27 cellular contexts compared by ENCODE assay signal in genomic region chr2:36487947-36488346, GRCh38.
DNase-seq lines count a peak whose midpoint lies in the region; ATAC-seq and TF ChIP-seq lines count a peak whose summit lies in the region.
"Had no signal": no experiment of that assay in that cellular context is flagged by ENCODE, and none has a peak within 500 bp of the region (broad histone marks: within the 10 kb centered on the region; RNA-seq: fewer than 3 reads in every experiment).

No MANE protein-coding gene starts in this region.

- no peaks in the 10 kb centered on the region for H3K27me3 ChIP-seq in AG04450 (ENCODE audit: control insufficient read depth, insufficient read depth, low read length)
- no peaks in the 10 kb centered on the region for H3K27me3 ChIP-seq in psoas muscle (ENCODE audit: insufficient read depth in 3 of 3, low read length in 2 of 3)
- H3K27me3 ChIP-seq: dorsolateral prefrontal cortex, foreskin keratinocyte, pancreas, uterus had no signal

- H3K27ac ChIP-seq in AG04450 (ENCODE audit: low read depth, low read length) (peak overlapping the region; percentile 42), psoas muscle (peak overlapping the region; percentile 20)
- H3K27ac ChIP-seq: foreskin keratinocyte, WERI-Rb-1 had no signal

- intact Hi-C loops in psoas muscle (cut with DNase I): no loop called here

- H3K27ac Mint-ChIP-seq in endothelial cell (ENCODE audit: unreplicated experiment): no peak overlapping the region
- H3K27ac Mint-ChIP-seq: activated CD4-positive, alpha-beta T cell treated with anti-CD3 and anti-CD28 coated beads, Interleukin-2, amount 10 ng/mL, durations not matched to agents 7 days and 5 days; activated naive CD4-positive, alpha-beta T cell treated with anti-CD3 and anti-CD28 coated beads for 36 hours; H9; IgD-negative memory B cell had no signal

- peaks cover 24% of the 10 kb centered on the region for H3K4me1 Mint-ChIP-seq in endothelial cell (ENCODE audit: unreplicated experiment)
- H3K4me1 Mint-ChIP-seq: activated CD4-positive, alpha-beta T cell treated with anti-CD3 and anti-CD28 coated beads, Interleukin-2, amount 10 ng/mL, durations not matched to agents 7 days and 5 days; IgD-negative memory B cell had no signal

- peaks cover 34% of the 10 kb centered on the region for H3K36me3 Mint-ChIP-seq in endothelial cell (ENCODE audit: low read depth, unreplicated experiment)

- H3K4me3 Mint-ChIP-seq in endothelial cell (ENCODE audit: unreplicated experiment): no peak overlapping the region
- H3K4me3 Mint-ChIP-seq: activated CD4-positive, alpha-beta T cell treated with anti-CD3 and anti-CD28 coated beads, Interleukin-2, amount 10 ng/mL, durations not matched to agents 7 days and 5 days; activated naive CD4-positive, alpha-beta T cell treated with anti-CD3 and anti-CD28 coated beads for 36 hours; H9; IgD-negative memory B cell; nephron had no signal

- H3K4me3 ChIP-seq in AG04450 (ENCODE audit: low read depth, low read length) (no peak overlapping the region), fibroblast of pulmonary artery (replicated peaks; ENCODE audit: low read depth, low read length) (no peak overlapping the region), psoas muscle (no peak overlapping the region)
- H3K4me3 ChIP-seq: dorsolateral prefrontal cortex, pancreas, uterus had no signal

- DNase-seq in AG04450 (ENCODE audit: low read depth, low spot score): no peak
- DNase-seq in fibroblast of pulmonary artery (ENCODE audit: low read depth): peak; percentile 15
- no peak for DNase-seq in psoas muscle
- DNase-seq in endothelial cell (ENCODE audit: low spot score): no peak
- no peak for DNase-seq in G401 (ENCODE audit: low spot score)
- DNase-seq: activated CD4-positive, alpha-beta T cell treated with anti-CD3 and anti-CD28 coated beads, Interleukin-2, amount 10 ng/mL, durations not matched to agents 7 days and 5 days; activated naive CD4-positive, alpha-beta T cell treated with anti-CD3 and anti-CD28 coated beads for 36 hours; activated T-cell treated with anti-CD3 and anti-CD28 coated beads, Interleukin-2, amount 50 U/mL, for 48 hours; anterior cingulate cortex; caudate nucleus; DND-41; dorsolateral prefrontal cortex; foreskin keratinocyte; H9; NCI-H1105; NCI-H2029 treated with DMSO at 0.1 percent for 48 hours; NCI-H82; pancreas; T-helper 9 cell; uterus; WERI-Rb-1 had no signal

- peaks cover 79% of the 10 kb centered on the region for H3K4me1 ChIP-seq in psoas muscle

- H3K36me3 ChIP-seq in psoas muscle (ENCODE audit: insufficient read depth in 1 of 2, low read depth in 1 of 2): peaks cover 0 to 17% of the 10 kb centered on the region in 2 donors
- H3K36me3 ChIP-seq: pancreas, uterus, WERI-Rb-1 had no signal

- 82 to 93% (median 85%) methylated on average over 4 of the region's 4 CpGs for WGBS in psoas muscle, 3 donors

- peaks cover 13% of the 10 kb centered on the region for H3K27me3 Mint-ChIP-seq in endothelial cell (ENCODE audit: unreplicated experiment)
- H3K27me3 Mint-ChIP-seq: activated CD4-positive, alpha-beta T cell treated with anti-CD3 and anti-CD28 coated beads, Interleukin-2, amount 10 ng/mL, durations not matched to agents 7 days and 5 days; IgD-negative memory B cell had no signal

- H3K9me3 ChIP-seq in AG04450 (ENCODE audit: control insufficient read depth, insufficient read depth, low read length) (no peaks in the 10 kb centered on the region), psoas muscle (no peaks in the 10 kb centered on the region)
- H3K9me3 ChIP-seq: pancreas, uterus had no signal

- POLR2A ChIA-PET in AG04450 (lab: Yijun Ruan, JAX): interaction anchor here (1.6 kb wide), 1 partner anchor 49 kb away, joined by 5 read pairs; no protein-coding TSS in a partner anchor

- no peaks in the 10 kb centered on the region for H3K9me3 Mint-ChIP-seq in endothelial cell (ENCODE audit: unreplicated experiment)
- H3K9me3 Mint-ChIP-seq: activated CD4-positive, alpha-beta T cell treated with anti-CD3 and anti-CD28 coated beads, Interleukin-2, amount 10 ng/mL, durations not matched to agents 7 days and 5 days; activated naive CD4-positive, alpha-beta T cell treated with anti-CD3 and anti-CD28 coated beads for 36 hours; H9; IgD-negative memory B cell; nephron had no signal

- CTCF ChIA-PET in AG04450 (lab: Charles Lee): interaction anchor here (0.6 to 1.2 kb wide), 2 partner anchors 113 to 135 kb away, joined by 3 to 5 read pairs; no protein-coding TSS in a partner anchor

- in situ Hi-C loops in G401 (cut with HindIII; ENCODE audit: low sequenced_read_pairs): no loop called here

- ATAC-seq in SK-N-SH treated with all-trans-retinoic acid at 6 μM for 48 hours (no peak), psoas muscle (no peak), GM21723 (IDR thresholded peaks at IDR 0.05; ENCODE audit: unreplicated experiment) (no peak), HG02852 (IDR thresholded peaks at IDR 0.05; ENCODE audit: unreplicated experiment) (no peak)
- ATAC-seq: foreskin keratinocyte, pancreas, sciatic nerve had no signal

- TF ChIP-seq CTCF in AG04450 (IDR thresholded peaks at IDR 0.05; ENCODE audit: low read depth, low read length) (no peak), fibroblast of pulmonary artery (IDR thresholded peaks at IDR 0.05; ENCODE audit: low read length, missing control alignments) (no peak), psoas muscle (IDR thresholded peaks at IDR 0.05) (no peak), endothelial cell (IDR thresholded peaks at IDR 0.05; ENCODE audit: unreplicated experiment) (no peak)

TF ChIP-seq in SK-N-SH treated with all-trans-retinoic acid at 6 μM for 48 hours, 23 proteins besides CTCF, POLR2A, EP300 and RAD21:
- TF ChIP-seq POU6F1 (CRISPR knock-in tag; IDR thresholded peaks at IDR 0.05; ENCODE audit: borderline replicate concordance, low read depth): no peak
- TF ChIP-seq ZFP3 (CRISPR knock-in tag; IDR thresholded peaks at IDR 0.05): no peak
- no peak for TF ChIP-seq ZNF70 (CRISPR knock-in tag; IDR thresholded peaks at IDR 0.05)
- TF ChIP-seq ARNTL (CRISPR knock-in tag; IDR thresholded peaks at IDR 0.05; ENCODE audit: borderline replicate concordance, low read depth): no peak
- no peak for TF ChIP-seq OSR1 (CRISPR knock-in tag; IDR thresholded peaks at IDR 0.05)
- no peak for TF ChIP-seq TCF4 (CRISPR knock-in tag; IDR thresholded peaks at IDR 0.05; ENCODE audit: borderline replicate concordance)
- TF ChIP-seq TOX (CRISPR knock-in tag; IDR thresholded peaks at IDR 0.05; ENCODE audit: borderline replicate concordance): no peak
- TF ChIP-seq ISL1 (CRISPR knock-in tag; IDR thresholded peaks at IDR 0.05): peak; percentile 39
- TF ChIP-seq PPARA (CRISPR knock-in tag; IDR thresholded peaks at IDR 0.05; ENCODE audit: borderline replicate concordance): no peak
- no peak for TF ChIP-seq RARB (CRISPR knock-in tag; IDR thresholded peaks at IDR 0.05)
- no peak for TF ChIP-seq ZC3H10 (CRISPR knock-in tag; IDR thresholded peaks at IDR 0.05)
- TF ChIP-seq ZNF565 (CRISPR knock-in tag; conservative IDR thresholded peaks at IDR 0.05; ENCODE audit: low read depth): no peak
- peak; percentile 81 for TF ChIP-seq CSDC2 (CRISPR knock-in tag; IDR thresholded peaks at IDR 0.05)
- no peak for TF ChIP-seq CSRNP3 (CRISPR knock-in tag; IDR thresholded peaks at IDR 0.05)
- no peak for TF ChIP-seq ZNF8 (CRISPR knock-in tag; IDR thresholded peaks at IDR 0.05)
- no peak for TF ChIP-seq ESRRG (CRISPR knock-in tag; IDR thresholded peaks at IDR 0.05)
- no peak for TF ChIP-seq CREB5 (CRISPR knock-in tag; IDR thresholded peaks at IDR 0.05; ENCODE audit: low read depth)
